Comparison of ENCODE assay signal across 14 cellular contexts in the genomic region with DNA sequence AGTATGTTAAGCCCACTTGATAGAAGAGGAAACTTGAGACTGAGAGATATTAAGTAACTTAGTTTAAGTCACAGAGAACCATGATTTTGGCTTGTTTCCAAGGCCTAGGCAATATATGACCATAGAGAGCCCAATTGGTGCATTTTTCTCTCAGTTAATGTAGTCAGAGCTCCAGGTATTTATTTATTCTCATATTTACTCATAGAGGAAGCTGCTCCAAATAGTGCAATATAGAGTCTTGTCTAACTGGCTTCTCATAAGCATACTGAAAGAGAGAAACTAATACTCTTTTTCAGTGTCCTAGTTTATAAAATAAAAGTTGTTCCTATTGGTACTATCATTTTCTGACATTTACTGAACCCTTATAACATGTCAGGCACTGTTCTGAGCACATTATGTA.
"Had no signal": no experiment of that assay in that cellular context is flagged by ENCODE, and none has a peak within 500 bp of the region (broad histone marks: within the 10 kb centered on the region; RNA-seq: fewer than 3 reads in every experiment).

No MANE protein-coding gene starts in this region.

- H3K4me1 Mint-ChIP-seq: nephron progenitor cell had no signal

- H3K27me3 Mint-ChIP-seq: activated naive CD8-positive, alpha-beta T cell treated with anti-CD3 and anti-CD28 coated beads, Interleukin-2, amount 10 ng/mL, durations not matched to agents 7 days and 5 days; stimulated activated naive B cell treated with anti-CD40 and anti-IgM and Interleukin-4, amounts not matched to agents 10 μg/mL and 1 μg/mL and 100 μg/mL, for 72 hours had no signal

- DNase-seq: activated CD4-positive, alpha-beta T cell treated with anti-CD3 and anti-CD28 coated beads, Interleukin-2, amount 50 U/mL, for 48 hours; activated CD8-positive, alpha-beta memory T cell treated with anti-CD3 and anti-CD28 coated beads, Interleukin-2, amount 50 U/mL, for 48 hours; activated naive CD8-positive, alpha-beta T cell treated with anti-CD3 and anti-CD28 coated beads, Interleukin-2, amount 10 ng/mL, durations not matched to agents 7 days and 5 days; anterior cingulate cortex; left cardiac atrium; mucosa of descending colon; nephron progenitor cell; psoas muscle; spleen; stimulated activated CD4-positive, alpha-beta T cell treated with anti-CD3 and anti-CD28 coated beads, Interleukin-1b, Interleukin-23, amount 100 ng/mL, for 48 hours; stimulated activated naive B cell treated with anti-CD40 and anti-IgM and Interleukin-4, amounts not matched to agents 10 μg/mL and 1 μg/mL and 100 μg/mL, for 72 hours; upper lobe of right lung had no signal

- H3K4me3 Mint-ChIP-seq: activated naive CD8-positive, alpha-beta T cell treated with anti-CD3 and anti-CD28 coated beads, Interleukin-2, amount 10 ng/mL, durations not matched to agents 7 days and 5 days; nephron progenitor cell; stimulated activated naive B cell treated with anti-CD40 and anti-IgM and Interleukin-4, amounts not matched to agents 10 μg/mL and 1 μg/mL and 100 μg/mL, for 72 hours had no signal

- H3K9me3 Mint-ChIP-seq: activated naive CD8-positive, alpha-beta T cell treated with anti-CD3 and anti-CD28 coated beads, Interleukin-2, amount 10 ng/mL, durations not matched to agents 7 days and 5 days; nephron progenitor cell; stimulated activated naive B cell treated with anti-CD40 and anti-IgM and Interleukin-4, amounts not matched to agents 10 μg/mL and 1 μg/mL and 100 μg/mL, for 72 hours had no signal

- H3K27ac Mint-ChIP-seq: activated naive CD8-positive, alpha-beta T cell treated with anti-CD3 and anti-CD28 coated beads, Interleukin-2, amount 10 ng/mL, durations not matched to agents 7 days and 5 days; nephron progenitor cell; stimulated activated naive B cell treated with anti-CD40 and anti-IgM and Interleukin-4, amounts not matched to agents 10 μg/mL and 1 μg/mL and 100 μg/mL, for 72 hours had no signal

- ATAC-seq: esophagus mucosa, left cardiac atrium, mucosa of descending colon, psoas muscle, sciatic nerve, upper lobe of right lung had no signal
